In the genomic region with DNA sequence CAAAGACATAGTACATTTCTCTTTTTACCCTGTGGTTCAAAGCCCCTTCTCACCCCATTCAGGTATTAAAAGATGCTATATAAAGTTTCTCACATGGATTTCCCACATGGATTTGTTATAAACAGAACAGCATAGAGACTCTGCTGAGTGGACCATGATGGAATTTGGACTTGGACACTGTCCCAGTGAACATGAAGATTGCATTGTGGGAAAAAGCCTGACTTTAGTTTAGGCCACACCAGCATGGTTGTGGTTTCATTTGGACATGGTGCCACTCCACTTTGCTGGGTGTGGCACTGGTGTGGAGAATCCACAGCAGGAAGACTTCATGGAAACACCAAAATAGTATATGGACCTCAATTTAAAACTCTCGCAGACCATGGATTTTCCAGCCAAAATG, we compare ENCODE assay signal across 1 cellular context.
TF ChIP-seq lines count a peak whose summit lies in the region.

No MANE protein-coding gene starts in this region.

TF ChIP-seq in GM23338, 12 proteins besides CTCF, POLR2A, EP300 and RAD21 (continued from another document):
- TF ChIP-seq, protein P1, sequence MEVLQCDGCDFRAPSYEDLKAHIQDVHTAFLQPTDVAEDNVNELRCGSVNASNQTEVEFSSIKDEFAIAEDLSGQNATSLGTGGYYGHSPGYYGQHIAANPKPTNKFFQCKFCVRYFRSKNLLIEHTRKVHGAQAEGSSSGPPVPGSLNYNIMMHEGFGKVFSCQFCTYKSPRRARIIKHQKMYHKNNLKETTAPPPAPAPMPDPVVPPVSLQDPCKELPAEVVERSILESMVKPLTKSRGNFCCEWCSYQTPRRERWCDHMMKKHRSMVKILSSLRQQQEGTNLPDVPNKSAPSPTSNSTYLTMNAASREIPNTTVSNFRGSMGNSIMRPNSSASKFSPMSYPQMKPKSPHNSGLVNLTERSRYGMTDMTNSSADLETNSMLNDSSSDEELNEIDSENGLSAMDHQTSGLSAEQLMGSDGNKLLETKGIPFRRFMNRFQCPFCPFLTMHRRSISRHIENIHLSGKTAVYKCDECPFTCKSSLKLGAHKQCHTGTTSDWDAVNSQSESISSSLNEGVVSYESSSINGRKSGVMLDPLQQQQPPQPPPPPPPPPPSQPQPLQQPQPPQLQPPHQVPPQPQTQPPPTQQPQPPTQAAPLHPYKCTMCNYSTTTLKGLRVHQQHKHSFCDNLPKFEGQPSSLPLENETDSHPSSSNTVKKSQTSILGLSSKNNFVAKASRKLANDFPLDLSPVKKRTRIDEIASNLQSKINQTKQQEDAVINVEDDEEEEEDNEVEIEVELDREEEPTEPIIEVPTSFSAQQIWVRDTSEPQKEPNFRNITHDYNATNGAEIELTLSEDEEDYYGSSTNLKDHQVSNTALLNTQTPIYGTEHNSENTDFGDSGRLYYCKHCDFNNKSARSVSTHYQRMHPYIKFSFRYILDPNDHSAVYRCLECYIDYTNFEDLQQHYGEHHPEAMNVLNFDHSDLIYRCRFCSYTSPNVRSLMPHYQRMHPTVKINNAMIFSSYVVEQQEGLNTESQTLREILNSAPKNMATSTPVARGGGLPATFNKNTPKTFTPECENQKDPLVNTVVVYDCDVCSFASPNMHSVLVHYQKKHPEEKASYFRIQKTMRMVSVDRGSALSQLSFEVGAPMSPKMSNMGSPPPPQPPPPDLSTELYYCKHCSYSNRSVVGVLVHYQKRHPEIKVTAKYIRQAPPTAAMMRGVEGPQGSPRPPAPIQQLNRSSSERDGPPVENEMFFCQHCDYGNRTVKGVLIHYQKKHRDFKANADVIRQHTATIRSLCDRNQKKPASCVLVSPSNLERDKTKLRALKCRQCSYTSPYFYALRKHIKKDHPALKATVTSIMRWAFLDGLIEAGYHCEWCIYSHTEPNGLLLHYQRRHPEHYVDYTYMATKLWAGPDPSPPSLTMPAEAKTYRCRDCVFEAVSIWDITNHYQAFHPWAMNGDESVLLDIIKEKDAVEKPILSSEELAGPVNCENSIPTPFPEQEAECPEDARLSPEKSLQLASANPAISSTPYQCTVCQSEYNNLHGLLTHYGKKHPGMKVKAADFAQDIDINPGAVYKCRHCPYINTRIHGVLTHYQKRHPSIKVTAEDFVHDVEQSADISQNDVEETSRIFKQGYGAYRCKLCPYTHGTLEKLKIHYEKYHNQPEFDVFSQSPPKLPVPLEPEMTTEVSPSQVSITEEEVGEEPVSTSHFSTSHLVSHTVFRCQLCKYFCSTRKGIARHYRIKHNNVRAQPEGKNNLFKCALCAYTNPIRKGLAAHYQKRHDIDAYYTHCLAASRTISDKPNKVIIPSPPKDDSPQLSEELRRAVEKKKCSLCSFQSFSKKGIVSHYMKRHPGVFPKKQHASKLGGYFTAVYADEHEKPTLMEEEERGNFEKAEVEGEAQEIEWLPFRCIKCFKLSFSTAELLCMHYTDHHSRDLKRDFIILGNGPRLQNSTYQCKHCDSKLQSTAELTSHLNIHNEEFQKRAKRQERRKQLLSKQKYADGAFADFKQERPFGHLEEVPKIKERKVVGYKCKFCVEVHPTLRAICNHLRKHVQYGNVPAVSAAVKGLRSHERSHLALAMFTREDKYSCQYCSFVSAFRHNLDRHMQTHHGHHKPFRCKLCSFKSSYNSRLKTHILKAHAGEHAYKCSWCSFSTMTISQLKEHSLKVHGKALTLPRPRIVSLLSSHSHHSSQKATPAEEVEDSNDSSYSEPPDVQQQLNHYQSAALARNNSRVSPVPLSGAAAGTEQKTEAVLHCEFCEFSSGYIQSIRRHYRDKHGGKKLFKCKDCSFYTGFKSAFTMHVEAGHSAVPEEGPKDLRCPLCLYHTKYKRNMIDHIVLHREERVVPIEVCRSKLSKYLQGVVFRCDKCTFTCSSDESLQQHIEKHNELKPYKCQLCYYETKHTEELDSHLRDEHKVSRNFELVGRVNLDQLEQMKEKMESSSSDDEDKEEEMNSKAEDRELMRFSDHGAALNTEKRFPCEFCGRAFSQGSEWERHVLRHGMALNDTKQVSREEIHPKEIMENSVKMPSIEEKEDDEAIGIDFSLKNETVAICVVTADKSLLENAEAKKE (CRISPR knock-in tag; IDR thresholded peaks at IDR 0.05), result no peak
- no peak for TF ChIP-seq POLR2AphosphoS5 (IDR thresholded peaks at IDR 0.05; ENCODE audit: low read depth)
- TF ChIP-seq JUNB (IDR thresholded peaks at IDR 0.05; ENCODE audit: unreplicated experiment), result no peak
- TF ChIP-seq EZH2 (IDR thresholded peaks at IDR 0.05; ENCODE audit: low read depth, unreplicated experiment), result no peak
TF ChIP-seq in GM23338: peak in this region for 0.
